In the genomic region with DNA sequence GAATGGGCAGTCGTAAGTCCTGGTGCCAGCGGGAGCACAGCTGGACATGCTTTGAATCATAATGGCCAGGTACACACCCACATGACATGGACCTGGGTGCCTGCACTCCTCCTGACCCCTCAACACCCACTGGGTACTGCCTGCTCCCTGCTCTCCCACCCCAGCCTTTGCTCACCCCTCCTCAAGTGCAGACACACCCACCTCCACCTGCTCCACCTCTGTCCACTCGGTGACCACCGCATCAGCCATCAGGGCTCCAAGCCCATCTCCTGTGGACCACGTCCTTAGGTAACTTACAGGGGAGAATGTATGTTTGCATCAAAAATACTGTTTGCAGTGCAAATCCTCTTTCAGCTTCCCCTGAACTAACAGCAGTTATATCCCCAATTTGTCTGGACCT, we compare ENCODE assay signal across 26 cellular contexts.
"Had no signal": no experiment of that assay in that cellular context is flagged by ENCODE, and none has a peak within 500 bp of the region (broad histone marks: within the 10 kb centered on the region; RNA-seq: fewer than 3 reads in every experiment).

No MANE protein-coding gene starts in this region.

- H3K36me3 Mint-ChIP-seq: mesothelial cell of epicardium; natural killer cell treated with Interleukin-12 subunit alpha and Interleukin-12 subunit beta and Interleukin-15 and Interleukin-18, amount 100 ng/mL, for 72 hours had no signal

- H3K9me3 Mint-ChIP-seq: immature natural killer cell; natural killer cell treated with Interleukin-12 subunit alpha and Interleukin-12 subunit beta and Interleukin-15 and Interleukin-18, amount 100 ng/mL, for 72 hours had no signal

- H3K9me3 ChIP-seq: pancreas, prostate gland had no signal

- H3K27me3 Mint-ChIP-seq: naive B cell; natural killer cell treated with Interleukin-12 subunit alpha and Interleukin-12 subunit beta and Interleukin-15 and Interleukin-18, amount 100 ng/mL, for 72 hours; stimulated activated memory B cell treated with anti-CD40 and anti-IgM and Interleukin-4, amounts not matched to agents 10 μg/mL and 1 μg/mL and 100 μg/mL, for 72 hours; stimulated activated naive CD8-positive, alpha-beta T cell treated with anti-CD3 and anti-CD28 coated beads, Interleukin-15, amount 100 ng/mL, for 72 hours had no signal

- H3K4me1 ChIP-seq: heart left ventricle, left ventricle myocardium inferior, pancreas, prostate gland, transverse colon, upper lobe of left lung had no signal

- H3K27ac Mint-ChIP-seq: mesothelial cell of epicardium; natural killer cell treated with Interleukin-12 subunit alpha and Interleukin-12 subunit beta and Interleukin-15 and Interleukin-18, amount 100 ng/mL, for 72 hours; stimulated activated memory B cell treated with anti-CD40 and anti-IgM and Interleukin-4, amounts not matched to agents 10 μg/mL and 1 μg/mL and 100 μg/mL, for 72 hours; stimulated activated naive CD8-positive, alpha-beta T cell treated with anti-CD3 and anti-CD28 coated beads, Interleukin-15, amount 100 ng/mL, for 72 hours had no signal

- H3K36me3 ChIP-seq: heart left ventricle, left ventricle myocardium inferior, pancreas, prostate gland, transverse colon, upper lobe of left lung had no signal

- H3K4me3 Mint-ChIP-seq: immature natural killer cell; mesothelial cell of epicardium; natural killer cell treated with Interleukin-12 subunit alpha and Interleukin-12 subunit beta and Interleukin-15 and Interleukin-18, amount 100 ng/mL, for 72 hours; stimulated activated memory B cell treated with anti-CD40 and anti-IgM and Interleukin-4, amounts not matched to agents 10 μg/mL and 1 μg/mL and 100 μg/mL, for 72 hours; stimulated activated naive CD8-positive, alpha-beta T cell treated with anti-CD3 and anti-CD28 coated beads, Interleukin-15, amount 100 ng/mL, for 72 hours had no signal

- H3K4me1 Mint-ChIP-seq: mesothelial cell of epicardium; stimulated activated naive CD8-positive, alpha-beta T cell treated with anti-CD3 and anti-CD28 coated beads, Interleukin-15, amount 100 ng/mL, for 72 hours had no signal

- H3K27ac ChIP-seq: heart left ventricle, left ventricle myocardium inferior, pancreas, prostate gland, transverse colon, upper lobe of left lung had no signal

- DNase-seq: hypothalamus; immature natural killer cell; mesendoderm; naive B cell; nucleus accumbens; retina; right cardiac atrium; small intestine; stimulated activated CD4-positive, alpha-beta T cell treated with anti-CD3 and anti-CD28 coated beads, Interleukin-1b, Interleukin-23, amount 100 ng/mL, for 48 hours; stimulated activated CD4-positive, alpha-beta T cell treated with anti-CD3 and anti-CD28 coated beads, Interleukin-2, amount 100 ng/mL, for 48 hours; stimulated activated CD4-positive, alpha-beta T cell treated with anti-CD3 and anti-CD28 coated beads, Interleukin-4, amount 100 ng/mL, for 4 hours; stimulated activated CD8-positive, alpha-beta memory T cell treated with anti-CD3 and anti-CD28 coated beads, Interleukin-4, amount 100 ng/mL, for 48 hours; stimulated activated naive CD4-positive, alpha-beta T cell treated with Interleukin-2 at 50 U/mL for 16 hours; stimulated activated naive CD8-positive, alpha-beta T cell treated with anti-CD3 and anti-CD28 coated beads, Interleukin-15, amount 100 ng/mL, for 72 hours; substantia nigra; transverse colon; upper lobe of left lung had no signal

- H3K27me3 ChIP-seq: heart left ventricle, pancreas, transverse colon, upper lobe of left lung had no signal

- H3K4me3 ChIP-seq: heart left ventricle, left ventricle myocardium inferior, lung, pancreas, prostate gland, transverse colon, upper lobe of left lung had no signal

- ATAC-seq: heart left ventricle; natural killer cell treated with Interleukin-12 subunit alpha and Interleukin-12 subunit beta and Interleukin-15 and Interleukin-18, amount 100 ng/mL, for 72 hours; pancreas; right cardiac atrium; sciatic nerve; stimulated activated memory B cell treated with anti-CD40 and anti-IgM and Interleukin-4, amounts not matched to agents 10 μg/mL and 1 μg/mL and 100 μg/mL, for 72 hours; stimulated activated naive CD8-positive, alpha-beta T cell treated with anti-CD3 and anti-CD28 coated beads, Interleukin-15, amount 100 ng/mL, for 72 hours had no signal
